ENCODE assay signal across 12 cellular contexts in the genomic region with DNA sequence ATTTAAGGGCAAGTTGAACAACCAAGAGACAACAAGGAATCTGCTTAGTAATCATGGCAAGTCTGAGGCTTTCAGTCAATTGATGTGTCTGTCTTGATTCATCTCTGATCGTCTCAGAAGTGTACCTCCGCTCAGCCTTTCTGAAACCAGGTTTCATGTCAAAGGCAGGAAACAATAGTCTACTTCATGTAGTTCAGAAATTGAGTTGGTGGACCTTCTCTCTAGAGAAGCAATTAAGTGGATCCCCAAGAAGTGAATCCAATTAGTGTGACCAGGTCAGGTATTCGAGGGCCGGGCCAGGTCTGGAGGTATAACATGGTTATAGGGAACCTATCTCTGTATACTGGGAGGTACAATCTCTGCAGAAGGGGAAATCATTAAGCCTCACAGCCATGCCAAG. TPM values are rescaled to one million over a fixed set of nuclear protein-coding genes. Genes with fewer than 3 reads are reported as not detected.
DNase-seq lines count a peak whose midpoint lies in the region; ATAC-seq and TF ChIP-seq lines count a peak whose summit lies in the region.
"Had no signal": no experiment of that assay in that cellular context is flagged by ENCODE, and none has a peak within 500 bp of the region (broad histone marks: within the 10 kb centered on the region; RNA-seq: fewer than 3 reads in every experiment).

No MANE protein-coding gene starts in this region.

- 76 to 87% methylated on average over 4 of the region's 4 CpGs for WGBS in body of pancreas, 2 donors
- 79 to 90% (median 85%) methylated on average over 4 of the region's 4 CpGs for WGBS in spleen, 5 donors

- H3K27me3 ChIP-seq in CD4-positive, alpha-beta T cell (ENCODE audit: control insufficient read depth, insufficient read depth, low read length), result no peaks in the 10 kb centered on the region
- H3K27me3 ChIP-seq in body of pancreas (no peaks in the 10 kb centered on the region), spleen (replicated peaks in 1 of 7) (no peaks in the 10 kb centered on the region)

- H3K27me3 Mint-ChIP-seq in CD4-positive, alpha-beta T cell, result no peaks in the 10 kb centered on the region

- H3K9me3 Mint-ChIP-seq in CD4-positive, alpha-beta T cell, result no peaks in the 10 kb centered on the region

- H3K36me3 Mint-ChIP-seq in CD4-positive, alpha-beta T cell (ENCODE audit: low read depth), result peaks cover 20% of the 10 kb centered on the region

- CTCF ChIA-PET in CD4-positive, alpha-beta T cell (lab: Charles Lee), result no interaction called here

- H3K9me3 ChIP-seq in CD4-positive, alpha-beta T cell (ENCODE audit: control insufficient read depth, low read length), result no peaks in the 10 kb centered on the region
- H3K9me3 ChIP-seq in body of pancreas, result no peaks in the 10 kb centered on the region
- no peaks in the 10 kb centered on the region for H3K9me3 ChIP-seq in spleen
- H3K9me3 ChIP-seq: HAP-1, SK-N-SH had no signal

- no peak overlapping the region for H3K4me3 ChIP-seq in body of pancreas
- H3K4me3 ChIP-seq in spleen, result no peak overlapping the region
- H3K4me3 ChIP-seq: HAP-1 had no signal

- intact Hi-C loops in CD4-positive, alpha-beta T cell (cut with DNase I, micrococcal nuclease), result loop anchor here in 1 of 2 experiments (5.0 kb wide), 1 partner anchor 39 kb away; no protein-coding TSS in a partner anchor
- intact Hi-C loops in body of pancreas (cut with DNase I) (no loop called here), spleen (cut with DNase I; ENCODE audit: low total_unique reads) (no loop called here)

- peak overlapping the region; percentile 49 for H3K4me3 Mint-ChIP-seq in CD4-positive, alpha-beta T cell

- peaks cover 59% of the 10 kb centered on the region for H3K4me1 Mint-ChIP-seq in CD4-positive, alpha-beta T cell (ENCODE audit: low read depth)

- H3K36me3 ChIP-seq in body of pancreas (replicated peaks in 1 of 2; ENCODE audit: insufficient read depth in 1 of 2, low read depth in 2 of 2) (no peaks in the 10 kb centered on the region), spleen (peaks cover 0 to 24% (median 0%) of the 10 kb centered on the region in 6 donors)
- H3K36me3 ChIP-seq: HAP-1 had no signal

- no peak overlapping the region for H3K27ac ChIP-seq in CD4-positive, alpha-beta T cell (ENCODE audit: low read depth, low read length)
- H3K27ac ChIP-seq in body of pancreas (no peak overlapping the region), spleen (peak overlapping the region in 1 of 8 donors; percentile 62)

- no peak for TF ChIP-seq POLR2A in body of pancreas (IDR thresholded peaks at IDR 0.05)
- no peak for TF ChIP-seq POLR2A in spleen (IDR thresholded peaks at IDR 0.05)

- DNase-seq in CD4-positive, alpha-beta T cell, result no peak
- no peak for DNase-seq in glomerular visceral epithelial cell (ENCODE audit: extremely low spot score)
- DNase-seq in body of pancreas, result no peak
- DNase-seq in spleen, result no peak
- DNase-seq in NCI-H748 treated with DMSO at 0.1 percent for 48 hours (lab: John Stamatoyannopoulos, UW), result no peak
- DNase-seq: midbrain, NCI-H146, SK-N-SH had no signal

- TF ChIP-seq CTCF in CD4-positive, alpha-beta T cell (IDR thresholded peaks at IDR 0.05), result no peak
- TF ChIP-seq CTCF in body of pancreas (IDR thresholded peaks at IDR 0.05), result no peak
- TF ChIP-seq CTCF in spleen (IDR thresholded peaks at IDR 0.05 in 8 of 11, conservative IDR thresholded peaks at IDR 0.05 in 3 of 11), result no peak

- ATAC-seq in CD4-positive, alpha-beta T cell (ENCODE audit: poor library complexity), result no peak
- ATAC-seq in GM18870 (IDR thresholded peaks at IDR 0.05; ENCODE audit: unreplicated experiment) (peak; percentile 33), HG02678 (IDR thresholded peaks at IDR 0.05; ENCODE audit: unreplicated experiment) (peak; percentile 43), HG03575 (IDR thresholded peaks at IDR 0.05; ENCODE audit: extremely low read depth, insufficient number of reproducible peaks, low FRiP score, unreplicated experiment) (peak; percentile 24), body of pancreas (no peak)

- H3K4me1 ChIP-seq in body of pancreas, result peaks cover 6% of the 10 kb centered on the region
- H3K4me1 ChIP-seq in spleen, result peaks cover 3 to 76% (median 37%) of the 10 kb centered on the region in 6 donors
- H3K4me1 ChIP-seq: HAP-1 had no signal

- peak overlapping the region; percentile 86 for H3K27ac Mint-ChIP-seq in CD4-positive, alpha-beta T cell

- POLR2A ChIA-PET in CD4-positive, alpha-beta T cell (lab: Charles Lee), result interaction anchor here (1.9 to 5.1 kb wide), 2 partner anchors 8 to 32 kb away, joined by 8 to 35 read pairs; a partner anchor contains a TSS

RNA-seq across cellular contexts. Expression of a gene that starts 31.9 kb away (rescaled TPM):
- total RNA-seq in CD4-positive, alpha-beta T cell, result 1 to 10 TPM; 8.3 to 9.1 TPM
- total RNA-seq in body of pancreas (1 to 10 TPM; 1.3 to 2.3 TPM), spleen (10 to 100 TPM; 32.2 to 49.4 (median 40.3) TPM)
- 10 to 100 TPM; 20.0 to 27.5 (median 22.5) TPM for polyA plus RNA-seq in spleen
- polyA plus RNA-seq: SK-N-SH had no signal

RNA-seq across cellular contexts. Expression of a gene that starts 45.7 kb away (rescaled TPM):
- total RNA-seq in CD4-positive, alpha-beta T cell, result 10 to 100 TPM; 32.0 to 32.8 TPM
- 10 to 100 TPM; 14.2 to 16.6 TPM for total RNA-seq in body of pancreas
- total RNA-seq in spleen, result 10 to 100 TPM; 22.4 to 50.1 (median 34.8) TPM
- 10 to 100 TPM; 28.6 to 52.6 (median 43.8) TPM for polyA plus RNA-seq in spleen

Comparison
In these comparisons a context has a peak if more than half of its experiments do, and no peak if none do; other contexts are left out.
1. ATAC-seq: peak in GM18870 (single experiment), HG02678 (single experiment) and HG03575 (single experiment); none in CD4-positive, alpha-beta T cell (single experiment) and body of pancreas (single experiment).